ENCODE assay signal across 14 cellular contexts in the genomic region with DNA sequence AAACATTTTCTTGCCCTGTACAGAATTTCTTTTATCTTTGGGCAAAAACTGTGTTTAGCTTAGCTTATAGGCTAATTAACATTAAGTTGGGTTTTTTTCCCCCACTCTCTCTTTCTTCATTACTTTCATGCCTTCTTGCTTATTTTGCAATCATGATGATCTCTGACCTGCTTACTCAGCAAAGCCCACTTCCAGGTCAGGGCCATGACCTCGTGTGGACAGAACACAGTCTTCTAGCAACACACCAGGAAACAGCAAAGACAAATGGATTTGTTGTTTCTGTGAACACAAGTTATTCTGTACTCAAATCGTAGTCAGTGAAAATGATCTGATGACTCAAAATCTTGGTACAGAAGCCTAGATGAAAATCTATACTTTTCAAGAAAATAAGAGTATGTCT.
DNase-seq lines count a peak whose midpoint lies in the region; ATAC-seq and TF ChIP-seq lines count a peak whose summit lies in the region.
"Had no signal": no experiment of that assay in that cellular context is flagged by ENCODE, and none has a peak within 500 bp of the region (broad histone marks: within the 10 kb centered on the region; RNA-seq: fewer than 3 reads in every experiment).

No MANE protein-coding gene starts in this region.

- TF ChIP-seq CTCF in fibroblast of pulmonary artery (IDR thresholded peaks at IDR 0.05; ENCODE audit: low read length, missing control alignments): no peak
- no peak for TF ChIP-seq CTCF in osteocyte (IDR thresholded peaks at IDR 0.05)

- peaks cover 37% of the 10 kb centered on the region for H3K4me1 Mint-ChIP-seq in osteocyte (ENCODE audit: unreplicated experiment)

- in situ Hi-C loops in KBM-7 (cut with MboI; ENCODE audit: low pct_unique_long_range_greater_than_20kb, low sequenced_read_pairs): no loop called here

- peaks cover 16% of the 10 kb centered on the region for H3K36me3 Mint-ChIP-seq in osteocyte (ENCODE audit: unreplicated experiment)

- H3K4me3 Mint-ChIP-seq in osteocyte (ENCODE audit: unreplicated experiment): no peak overlapping the region
- H3K4me3 Mint-ChIP-seq: T-helper 2 cell treated with Interferon-gamma antibody and Interleukin-4, amounts not matched to agents 5 μg/mL and 100 μg/mL, for 36 hours had no signal

- no peak overlapping the region for H3K4me3 ChIP-seq in fibroblast of pulmonary artery (replicated peaks; ENCODE audit: low read depth, low read length)
- H3K4me3 ChIP-seq: tibial artery had no signal

- H3K27me3 Mint-ChIP-seq in osteocyte (ENCODE audit: unreplicated experiment): no peaks in the 10 kb centered on the region

- no peaks in the 10 kb centered on the region for H3K9me3 Mint-ChIP-seq in osteocyte (ENCODE audit: unreplicated experiment)
- H3K9me3 Mint-ChIP-seq: T-helper 2 cell treated with Interferon-gamma antibody and Interleukin-4, amounts not matched to agents 5 μg/mL and 100 μg/mL, for 36 hours had no signal

- peak overlapping the region; percentile 83 for H3K27ac Mint-ChIP-seq in osteocyte (ENCODE audit: unreplicated experiment)
- H3K27ac Mint-ChIP-seq: T-helper 2 cell treated with Interferon-gamma antibody and Interleukin-4, amounts not matched to agents 5 μg/mL and 100 μg/mL, for 36 hours had no signal

- ATAC-seq in GM21529 (IDR thresholded peaks at IDR 0.05; ENCODE audit: unreplicated experiment) (no peak), HG02840 (IDR thresholded peaks at IDR 0.05; ENCODE audit: low FRiP score, unreplicated experiment) (no peak)

- DNase-seq in EL: peak; percentile 26
- peak; percentile 43 for DNase-seq in RPMI7951 (ENCODE audit: low read depth)
- peak; percentile 38 for DNase-seq in fibroblast of pulmonary artery (ENCODE audit: low read depth)
- DNase-seq in osteocyte (ENCODE audit: extremely low spot score, unreplicated experiment): no peak
- DNase-seq in NCI-H1436 (lab: John Stamatoyannopoulos, UW): no peak
- no peak for DNase-seq in KBM-7
- DNase-seq: activated effector memory CD4-positive, alpha-beta T cell treated with anti-CD3 and anti-CD28 coated beads, Interleukin-2, amount 50 U/mL, for 16 hours; KG1; NCI-H1930; NCI-H526 treated with DMSO at 0.1 percent for 48 hours had no signal

Comparison
In these comparisons a context has a peak if more than half of its experiments do, and no peak if none do; other contexts are left out.
1. DNase-seq: peak in EL (single experiment), RPMI7951 (single experiment) and fibroblast of pulmonary artery (single experiment); none in osteocyte (single experiment), NCI-H1436 (single experiment) and KBM-7 (single experiment).